In genomic region chr11:34586655-34587281, GRCh38 we compare ENCODE assay signal across 1 cellular context.
A peak's percentile ranks its signal among the peaks of the same experiment; 100 is the strongest.
TF ChIP-seq lines count a peak whose summit lies in the region.

No MANE protein-coding gene starts in this region.

TF ChIP-seq in HepG2, 621 proteins besides CTCF, POLR2A, EP300 and RAD21 (continued from another document):
- TF ChIP-seq STAT6 (CRISPR knock-in tag; IDR thresholded peaks at IDR 0.05; ENCODE audit: borderline replicate concordance) (no peak), YY1 (IDR thresholded peaks at IDR 0.05; ENCODE audit: insufficient read depth, insufficient replicate concordance, low read depth, low read length) (peak; percentile 2), ZFP36 (IDR thresholded peaks at IDR 0.05; ENCODE audit: borderline replicate concordance, low read depth, low read length, partially characterized antibody) (no peak), CCAR2 (optimal IDR thresholded peaks at IDR 0.05; ENCODE audit: low read depth, low read length) (no peak), ZNF235 (CRISPR knock-in tag; IDR thresholded peaks at IDR 0.05; ENCODE audit: borderline replicate concordance) (no peak), ZNF232 (CRISPR knock-in tag; IDR thresholded peaks at IDR 0.05; ENCODE audit: borderline replicate concordance) (no peak), NR2F6 (IDR thresholded peaks at IDR 0.05) (no peak), NR2F6 (CRISPR knock-in tag; IDR thresholded peaks at IDR 0.05) (no peak), SETDB1 (CRISPR knock-in tag; IDR thresholded peaks at IDR 0.05; ENCODE audit: borderline replicate concordance) (no peak), NR2C2 (CRISPR knock-in tag; IDR thresholded peaks at IDR 0.05; ENCODE audit: borderline replicate concordance) (0 out of 2 replicates have a peak, but pooled peaks have one; percentile 2), SMYD3 (CRISPR knock-in tag; IDR thresholded peaks at IDR 0.05) (no peak), TOE1 (CRISPR knock-in tag; IDR thresholded peaks at IDR 0.05) (no peak), ZNF580 (CRISPR knock-in tag; IDR thresholded peaks at IDR 0.05; ENCODE audit: borderline replicate concordance, low read depth) (peak; percentile 14; the same call in 1 of the 2 replicates), THYN1 (CRISPR knock-in tag; IDR thresholded peaks at IDR 0.05; ENCODE audit: borderline replicate concordance, low read depth) (no peak), HOXA5 (CRISPR knock-in tag; IDR thresholded peaks at IDR 0.05) (no peak)
